2 cellular contexts compared by ENCODE assay signal in the genomic region with DNA sequence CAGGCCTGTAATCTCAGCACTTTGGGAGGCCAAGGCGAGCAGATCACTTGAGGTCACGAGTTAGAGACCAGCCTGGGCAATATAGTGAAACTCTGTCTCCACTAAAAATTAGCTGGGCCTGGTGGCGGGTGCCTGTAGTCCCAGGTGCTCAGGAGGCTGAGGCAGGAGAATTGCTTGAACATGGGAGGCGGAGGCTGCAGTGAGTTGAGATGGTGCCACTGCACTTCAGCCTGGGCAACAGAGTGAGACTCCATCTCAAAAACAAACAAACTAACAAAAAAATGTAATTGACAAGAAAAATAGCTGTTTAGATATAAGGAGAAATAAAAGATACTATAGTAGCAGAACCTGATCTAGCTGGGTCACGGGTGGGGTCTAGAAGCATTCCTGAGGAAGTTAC. TPM values are rescaled to one million over a fixed set of nuclear protein-coding genes. Genes with fewer than 3 reads are reported as not detected.
"Had no signal": no experiment of that assay in that cellular context is flagged by ENCODE, and none has a peak within 500 bp of the region (broad histone marks: within the 10 kb centered on the region; RNA-seq: fewer than 3 reads in every experiment).

No MANE protein-coding gene starts in this region.

RNA-seq across cellular contexts. Expression of gene ARHGAP33, which starts 3.0 kb away (rescaled TPM):
- polyA plus RNA-seq: IgD-negative memory B cell had no signal

RNA-seq across cellular contexts. Expression of gene HSPB6, which starts 15.5 kb away (rescaled TPM):
- polyA plus RNA-seq: IgD-negative memory B cell, K562 had no signal
